8 cellular contexts compared by ENCODE assay signal in the genomic region with DNA sequence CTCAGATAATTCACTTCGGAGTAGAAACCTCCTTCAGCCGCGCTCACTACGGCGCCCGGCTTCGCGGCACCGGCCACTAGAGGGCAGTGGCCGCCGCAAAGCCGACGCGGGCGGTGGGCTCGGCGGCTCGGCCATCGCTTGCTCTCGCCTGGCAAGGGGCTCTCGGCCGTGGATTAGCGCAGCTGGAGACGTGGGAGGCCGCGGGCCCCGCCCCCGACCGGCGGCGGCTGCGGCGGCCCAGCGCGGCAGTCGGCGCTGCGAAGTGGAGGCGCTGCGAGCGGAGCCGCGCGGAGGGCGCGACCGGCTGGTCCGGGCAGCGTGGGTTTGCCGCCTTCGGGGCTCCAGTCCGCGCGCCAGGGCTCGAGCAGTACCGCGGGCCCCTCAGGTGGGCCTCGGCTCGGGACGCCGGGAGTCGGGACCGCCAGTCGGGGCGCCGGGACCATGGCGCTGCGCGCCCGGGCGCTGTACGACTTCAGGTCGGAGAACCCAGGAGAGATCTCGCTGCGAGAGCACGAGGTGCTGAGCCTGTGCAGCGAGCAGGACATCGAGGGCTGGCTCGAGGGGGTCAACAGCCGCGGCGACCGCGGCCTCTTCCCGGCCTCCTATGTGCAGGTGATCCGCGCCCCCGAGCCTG. TPM values are rescaled to one million over a fixed set of nuclear protein-coding genes. Genes with fewer than 3 reads are reported as not detected.
A peak's percentile ranks its signal among the peaks of the same experiment; 100 is the strongest.
DNase-seq lines count a peak whose midpoint lies in the region; ATAC-seq lines count a peak whose summit lies in the region.

A gene with protein sequence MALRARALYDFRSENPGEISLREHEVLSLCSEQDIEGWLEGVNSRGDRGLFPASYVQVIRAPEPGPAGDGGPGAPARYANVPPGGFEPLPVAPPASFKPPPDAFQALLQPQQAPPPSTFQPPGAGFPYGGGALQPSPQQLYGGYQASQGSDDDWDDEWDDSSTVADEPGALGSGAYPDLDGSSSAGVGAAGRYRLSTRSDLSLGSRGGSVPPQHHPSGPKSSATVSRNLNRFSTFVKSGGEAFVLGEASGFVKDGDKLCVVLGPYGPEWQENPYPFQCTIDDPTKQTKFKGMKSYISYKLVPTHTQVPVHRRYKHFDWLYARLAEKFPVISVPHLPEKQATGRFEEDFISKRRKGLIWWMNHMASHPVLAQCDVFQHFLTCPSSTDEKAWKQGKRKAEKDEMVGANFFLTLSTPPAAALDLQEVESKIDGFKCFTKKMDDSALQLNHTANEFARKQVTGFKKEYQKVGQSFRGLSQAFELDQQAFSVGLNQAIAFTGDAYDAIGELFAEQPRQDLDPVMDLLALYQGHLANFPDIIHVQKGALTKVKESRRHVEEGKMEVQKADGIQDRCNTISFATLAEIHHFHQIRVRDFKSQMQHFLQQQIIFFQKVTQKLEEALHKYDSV (plus strand): TSS at position 248 of the 634 bp plus-strand sequence. CDS start 194 bp downstream, at position 442.

- ATAC-seq in GM19025 (IDR thresholded peaks at IDR 0.05; ENCODE audit: low read depth, unreplicated experiment) (peak; percentile 97), HG03280 (IDR thresholded peaks at IDR 0.05; ENCODE audit: unreplicated experiment) (peak; percentile 95)

- DNase-seq in AG20443 (ENCODE audit: low spot score) (peak; percentile 95), NCI-H345 (lab: John Stamatoyannopoulos, UW) (peak; percentile 90), cerebellum (ENCODE audit: low spot score) (peak; percentile 88), kidney tubule cell (ENCODE audit: low spot score) (peak; percentile 92)
- DNase-seq in activated CD4-positive, alpha-beta T cell treated with anti-CD3 and anti-CD28 coated beads for 1 hour = peak; percentile 89
- DNase-seq in stimulated activated CD4-positive, alpha-beta T cell treated with anti-CD3 and anti-CD28 coated beads, Interleukin-1b, Interleukin-23, amount 100 ng/mL, for 1 hour (ENCODE audit: low read depth in 2 of 2) = peak; percentile 74 to 82

RNA-seq across cellular contexts. Expression of the gene that starts here (rescaled TPM):
- total RNA-seq in cerebellum = 22.5 TPM

Comparison
In these comparisons a context has a peak if more than half of its experiments do, and no peak if none do; other contexts are left out.
1. Peak in every context shown above with its lines: DNase-seq and ATAC-seq.